22 cellular contexts compared by ENCODE assay signal in genomic region chr2:20622296-20622686, GRCh38. TPM values are rescaled to one million over a fixed set of nuclear protein-coding genes. Genes with fewer than 3 reads are reported as not detected.
DNase-seq lines count a peak whose midpoint lies in the region; ATAC-seq and TF ChIP-seq lines count a peak whose summit lies in the region.
"Had no signal": no experiment of that assay in that cellular context is flagged by ENCODE, and none has a peak within 500 bp of the region (broad histone marks: within the 10 kb centered on the region; RNA-seq: fewer than 3 reads in every experiment).

No MANE protein-coding gene starts in this region.

- peaks cover 3 to 23% of the 10 kb centered on the region in 2 donors for H3K36me3 ChIP-seq in neuronal stem cell (replicated peaks in 1 of 2; ENCODE audit: control insufficient read depth in 2 of 2, insufficient read depth in 2 of 2, low read length in 2 of 2)
- H3K36me3 ChIP-seq in tibial artery: peaks cover 43 to 71% (median 56%) of the 10 kb centered on the region in 3 donors
- H3K36me3 ChIP-seq in mucosa of descending colon (ENCODE audit: low read depth): no peaks in the 10 kb centered on the region
- H3K36me3 ChIP-seq: brain microvascular endothelial cell had no signal

- H3K9me3 ChIP-seq in neuronal stem cell (replicated peaks in 1 of 2; ENCODE audit: control insufficient read depth in 2 of 2, insufficient read depth in 1 of 2, low read depth in 1 of 2, low read length in 2 of 2): no peaks in the 10 kb centered on the region
- H3K9me3 ChIP-seq in tibial artery: no peaks in the 10 kb centered on the region
- no peaks in the 10 kb centered on the region for H3K9me3 ChIP-seq in mucosa of descending colon

- H4K8ac ChIP-seq in neuronal stem cell (ENCODE audit: low read depth, low read length): no peak overlapping the region

- H3K27me3 ChIP-seq in neuronal stem cell (ENCODE audit: control insufficient read depth in 3 of 3, insufficient read depth in 3 of 3, low read depth in 1 of 3, low read length in 3 of 3) (no peaks in the 10 kb centered on the region), tibial artery (no peaks in the 10 kb centered on the region)
- H3K27me3 ChIP-seq: brain microvascular endothelial cell had no signal

- no peak overlapping the region for H3K14ac ChIP-seq in neuronal stem cell (ENCODE audit: low read length)

- H3K27ac ChIP-seq in neuronal stem cell (replicated peaks; ENCODE audit: low read length) (no peak overlapping the region), tibial artery (peak overlapping the region; percentile 97 to 99)
- H3K27ac ChIP-seq: brain microvascular endothelial cell, PC-9 had no signal

- H3K18ac ChIP-seq in neuronal stem cell (ENCODE audit: low read length): peak overlapping the region; percentile 65

- no peak overlapping the region for H2AFZ ChIP-seq in neuronal stem cell (ENCODE audit: low read length)
- H2AFZ ChIP-seq: PC-9 had no signal

- no peak overlapping the region for H3K23ac ChIP-seq in neuronal stem cell (ENCODE audit: low read depth, low read length, poor library complexity)

- no peak overlapping the region for H2AK5ac ChIP-seq in neuronal stem cell (ENCODE audit: low read depth, low read length)

- H3K4me3 Mint-ChIP-seq in chondrocyte (ENCODE audit: unreplicated experiment) (no peak overlapping the region), nephron progenitor cell (no peak overlapping the region)
- H3K4me3 Mint-ChIP-seq: activated CD4-positive, alpha-beta T cell treated with anti-CD3 and anti-CD28 coated beads, Interleukin-2, amount 10 ng/mL, durations not matched to agents 24 days and 14 days; activated T-helper 17 cell treated with anti-CD3 and anti-CD28 coated beads, Interleukin-2, amount 50 U/mL, for 72 hours; CD8-positive, alpha-beta T cell; T-helper 1 cell treated with Interleukin-12 subunit alpha and Interleukin-12 subunit beta and Interleukin-4 antibody, amounts not matched to agents 30 μg/mL and 1 μg/mL, for 36 hours had no signal

- H3K4ac ChIP-seq in neuronal stem cell (ENCODE audit: low read length): no peak overlapping the region

- H2BK12ac ChIP-seq in neuronal stem cell (ENCODE audit: low read length): no peak overlapping the region

- no peak overlapping the region for H3K4me2 ChIP-seq in neuronal stem cell (ENCODE audit: insufficient read depth, low read length, poor library complexity, severe bottlenecking)
- H3K4me2 ChIP-seq: PC-9 had no signal

- ATAC-seq in mucosa of descending colon: no peak
- ATAC-seq: activated T-helper 17 cell treated with anti-CD3 and anti-CD28 coated beads, Interleukin-2, amount 50 U/mL, for 72 hours; CD8-positive, alpha-beta T cell had no signal

- no peak overlapping the region for H3K27ac Mint-ChIP-seq in chondrocyte (ENCODE audit: unreplicated experiment)
- no peak overlapping the region for H3K27ac Mint-ChIP-seq in nephron progenitor cell
- H3K27ac Mint-ChIP-seq: activated CD4-positive, alpha-beta T cell treated with anti-CD3 and anti-CD28 coated beads, Interleukin-2, amount 10 ng/mL, durations not matched to agents 24 days and 14 days; activated T-helper 17 cell treated with anti-CD3 and anti-CD28 coated beads, Interleukin-2, amount 50 U/mL, for 72 hours; CD8-positive, alpha-beta T cell; T-helper 1 cell treated with Interleukin-12 subunit alpha and Interleukin-12 subunit beta and Interleukin-4 antibody, amounts not matched to agents 30 μg/mL and 1 μg/mL, for 36 hours had no signal

- H3K9ac ChIP-seq in neuronal stem cell (ENCODE audit: low read depth, low read length, poor library complexity): no peak overlapping the region

- H3K27me3 Mint-ChIP-seq in chondrocyte (ENCODE audit: low read depth): no peaks in the 10 kb centered on the region
- peaks cover 3% of the 10 kb centered on the region for H3K27me3 Mint-ChIP-seq in nephron progenitor cell (ENCODE audit: low read depth, poor library complexity)
- H3K27me3 Mint-ChIP-seq: activated CD4-positive, alpha-beta T cell treated with anti-CD3 and anti-CD28 coated beads, Interleukin-2, amount 10 ng/mL, durations not matched to agents 24 days and 14 days; activated T-helper 17 cell treated with anti-CD3 and anti-CD28 coated beads, Interleukin-2, amount 50 U/mL, for 72 hours had no signal

- WGBS in neuronal stem cell (ENCODE audit: extremely low coverage in 2 of 2, insufficient read length in 2 of 2, insufficient replicate concordance in 1 of 2), 2 donors: no CpG with 5 or more reads among the region's 11 CpGs

- H3K4me1 Mint-ChIP-seq in chondrocyte (ENCODE audit: low read depth) (peaks cover 34% of the 10 kb centered on the region), nephron progenitor cell (peaks cover 64% of the 10 kb centered on the region)
- H3K4me1 Mint-ChIP-seq: activated CD4-positive, alpha-beta T cell treated with anti-CD3 and anti-CD28 coated beads, Interleukin-2, amount 10 ng/mL, durations not matched to agents 24 days and 14 days; activated T-helper 17 cell treated with anti-CD3 and anti-CD28 coated beads, Interleukin-2, amount 50 U/mL, for 72 hours had no signal

- H4K91ac ChIP-seq in neuronal stem cell (ENCODE audit: low read depth, low read length, poor library complexity): no peak overlapping the region

- H3K36me3 Mint-ChIP-seq in chondrocyte (ENCODE audit: low read depth) (peaks cover 4% of the 10 kb centered on the region), nephron progenitor cell (ENCODE audit: low read depth) (no peaks in the 10 kb centered on the region)

- peak; percentile 63 for DNase-seq in chondrocyte (ENCODE audit: low spot score)
- peak; percentile 59 for DNase-seq in cardiac septum (ENCODE audit: low spot score)
- no peak for DNase-seq in neuronal stem cell (ENCODE audit: low spot score)
- DNase-seq in tibial artery: peak; percentile 19 to 53
- DNase-seq in G401 (ENCODE audit: low spot score): no peak
- DNase-seq in mucosa of descending colon: no peak
- DNase-seq in nephron progenitor cell: no peak
- DNase-seq: activated CD4-positive, alpha-beta T cell treated with anti-CD3 and anti-CD28 coated beads, Interleukin-2, amount 10 ng/mL, durations not matched to agents 24 days and 14 days; brain microvascular endothelial cell; CD8-positive, alpha-beta T cell; DMS153; NCI-H1092 treated with DMSO at 0.1 percent for 48 hours; NCI-H1930; NCI-H345; NCI-H774; stimulated activated CD4-positive, alpha-beta T cell treated with anti-CD3 and anti-CD28 coated beads, Interleukin-15, amount 100 ng/mL, for 24 hours; stimulated activated CD8-positive, alpha-beta memory T cell treated with anti-CD3 and anti-CD28 coated beads, Interleukin-4, amount 100 ng/mL, for 48 hours had no signal

- no peaks in the 10 kb centered on the region for H3K79me1 ChIP-seq in neuronal stem cell (ENCODE audit: low read depth, low read length)

- in situ Hi-C loops in G401 (cut with HindIII; ENCODE audit: low sequenced_read_pairs): no loop called here

- H3K4me3 ChIP-seq in neuronal stem cell (ENCODE audit: low read length in 2 of 2): no peak overlapping the region
- H3K4me3 ChIP-seq in tibial artery: no peak overlapping the region
- no peak overlapping the region for H3K4me3 ChIP-seq in mucosa of descending colon
- H3K4me3 ChIP-seq: coronary artery, PC-9 had no signal

- H2BK120ac ChIP-seq in neuronal stem cell (ENCODE audit: low read depth, low read length): no peak overlapping the region

- intact Hi-C loops in cardiac septum (cut with DNase I): loop anchor here (1.0 kb wide), 1 partner anchor 176 kb away; no protein-coding TSS in a partner anchor
- intact Hi-C loops in tibial artery (cut with DNase I; ENCODE audit: low total_unique reads): no loop called here
- intact Hi-C loops in mucosa of descending colon (cut with DNase I, micrococcal nuclease): no loop called here

- H3K4me1 ChIP-seq in neuronal stem cell (ENCODE audit: control insufficient read depth in 2 of 2, insufficient read depth in 1 of 2, low read depth in 1 of 2, low read length in 2 of 2): peaks cover under 1 to 14% of the 10 kb centered on the region in 2 donors
- peaks cover 9 to 60% (median 40%) of the 10 kb centered on the region in 4 donors for H3K4me1 ChIP-seq in tibial artery
- peaks cover 8% of the 10 kb centered on the region for H3K4me1 ChIP-seq in mucosa of descending colon (ENCODE audit: low read depth)

- TF ChIP-seq CTCF in chondrocyte (IDR thresholded peaks at IDR 0.05): no peak
- TF ChIP-seq CTCF in tibial artery (IDR thresholded peaks at IDR 0.05): no peak
- no peak for TF ChIP-seq CTCF in mucosa of descending colon (IDR thresholded peaks at IDR 0.05)
- no peak for TF ChIP-seq CTCF in nephron progenitor cell (IDR thresholded peaks at IDR 0.05)

- no peak overlapping the region for H2BK5ac ChIP-seq in neuronal stem cell (ENCODE audit: low read length)

- H3K9me3 Mint-ChIP-seq in chondrocyte (ENCODE audit: low read depth) (no peaks in the 10 kb centered on the region), nephron progenitor cell (no peaks in the 10 kb centered on the region)
- H3K9me3 Mint-ChIP-seq: activated CD4-positive, alpha-beta T cell treated with anti-CD3 and anti-CD28 coated beads, Interleukin-2, amount 10 ng/mL, durations not matched to agents 24 days and 14 days; activated T-helper 17 cell treated with anti-CD3 and anti-CD28 coated beads, Interleukin-2, amount 50 U/mL, for 72 hours; CD8-positive, alpha-beta T cell; T-helper 1 cell treated with Interleukin-12 subunit alpha and Interleukin-12 subunit beta and Interleukin-4 antibody, amounts not matched to agents 30 μg/mL and 1 μg/mL, for 36 hours had no signal

- no peak overlapping the region for H2BK15ac ChIP-seq in neuronal stem cell (ENCODE audit: low read length)

RNA-seq across cellular contexts. Expression of gene HS1BP3, which starts 28.6 kb away (rescaled TPM):
- 24.6 to 33.8 TPM (median 33.2 TPM) in 3 replicates for total RNA-seq in chondrocyte
- total RNA-seq in cardiac septum: 15.6 TPM
- 13.1 TPM for polyA plus RNA-seq in neuronal stem cell (2013, experiment 1 of 2)
- polyA plus RNA-seq in neuronal stem cell (2013, experiment 2 of 2): 12.9 TPM
- total RNA-seq in G401 (2014; rRNA removed; shearing (Covaris generic)): 47.6 and 53.7 TPM in 2 replicates
- total RNA-seq in mucosa of descending colon: 10 to 100 TPM; 28.8 to 47.0 (median 29.7) TPM

RNA-seq across cellular contexts. Expression of gene GDF7, which starts 44.7 kb away (rescaled TPM):
- total RNA-seq in chondrocyte (10.9 to 12.8 TPM (median 12.6 TPM) in 3 replicates), cardiac septum (0.94 TPM), mucosa of descending colon (under 1 TPM; 0.14 to 0.73 (median 0.14) TPM)
- polyA plus RNA-seq in neuronal stem cell (2013, experiment 1 of 2): 0.04 TPM
- 0.06 TPM for polyA plus RNA-seq in neuronal stem cell (2013, experiment 2 of 2)
- total RNA-seq in G401 (2014; rRNA removed; shearing (Covaris generic)): 0.37 and 1.2 TPM in 2 replicates
- polyA plus RNA-seq: fibroblast of lung had no signal

Comparison
In these comparisons a context has a peak if more than half of its experiments do, and no peak if none do; other contexts are left out.
1. DNase-seq: peak in chondrocyte (single experiment), cardiac septum (single experiment) and tibial artery (2 of 2); none in neuronal stem cell (single experiment), G401 (single experiment), mucosa of descending colon (0 of 3) and nephron progenitor cell (single experiment).